In the genomic region with DNA sequence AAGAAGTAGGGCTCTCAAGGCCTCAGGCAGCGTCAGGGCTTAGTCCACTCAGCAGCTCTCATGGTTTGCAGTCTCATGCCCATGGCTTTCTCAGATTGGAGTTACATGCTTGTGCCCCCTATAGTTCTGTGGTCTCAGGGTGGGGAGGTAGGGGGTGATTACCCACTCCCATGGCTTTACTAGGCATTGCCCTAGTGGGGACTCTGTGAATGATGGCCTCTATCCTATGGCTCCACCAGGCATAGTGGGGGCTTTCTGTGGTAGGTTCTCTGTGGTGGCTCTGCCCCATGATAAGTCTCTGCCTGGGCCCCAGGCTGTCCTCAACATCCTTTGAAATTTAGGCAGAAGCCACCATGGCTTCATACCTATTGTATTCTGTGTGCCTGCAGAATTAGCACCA, we compare ENCODE assay signal across 24 cellular contexts.
"Had no signal": no experiment of that assay in that cellular context is flagged by ENCODE, and none has a peak within 500 bp of the region (broad histone marks: within the 10 kb centered on the region; RNA-seq: fewer than 3 reads in every experiment).

No MANE protein-coding gene starts in this region.

- ATAC-seq: naive thymus-derived CD4-positive, alpha-beta T cell; natural killer cell; psoas muscle; right cardiac atrium; right lobe of liver; stimulated activated naive B cell treated with anti-CD40 and anti-IgM and Interleukin-4, amounts not matched to agents 10 μg/mL and 1 μg/mL and 100 μg/mL, for 72 hours had no signal

- H3K27me3 Mint-ChIP-seq: progenitor cell of endocrine pancreas; stimulated activated naive B cell treated with anti-CD40 and anti-IgM and Interleukin-4, amounts not matched to agents 10 μg/mL and 1 μg/mL and 100 μg/mL, for 72 hours; stimulated activated naive CD8-positive, alpha-beta T cell treated with anti-CD3 and anti-CD28 coated beads, Interleukin-15, Interleukin-2, amounts not matched to agents 100 ng/mL and 50 ng/mL, for 24 hours had no signal

- H3K4me3 Mint-ChIP-seq: naive thymus-derived CD4-positive, alpha-beta T cell; natural killer cell; nephron; neural progenitor cell; stimulated activated naive B cell treated with anti-CD40 and anti-IgM and Interleukin-4, amounts not matched to agents 10 μg/mL and 1 μg/mL and 100 μg/mL, for 72 hours; stimulated activated naive CD8-positive, alpha-beta T cell treated with anti-CD3 and anti-CD28 coated beads, Interleukin-15, Interleukin-2, amounts not matched to agents 100 ng/mL and 50 ng/mL, for 24 hours had no signal

- H3K27ac Mint-ChIP-seq: naive thymus-derived CD4-positive, alpha-beta T cell; natural killer cell; nephron; neural progenitor cell; progenitor cell of endocrine pancreas; stimulated activated naive B cell treated with anti-CD40 and anti-IgM and Interleukin-4, amounts not matched to agents 10 μg/mL and 1 μg/mL and 100 μg/mL, for 72 hours; stimulated activated naive CD8-positive, alpha-beta T cell treated with anti-CD3 and anti-CD28 coated beads, Interleukin-15, Interleukin-2, amounts not matched to agents 100 ng/mL and 50 ng/mL, for 24 hours had no signal

- DNase-seq: naive thymus-derived CD4-positive, alpha-beta T cell; natural killer cell; occipital lobe; ovary; posterior cingulate gyrus; psoas muscle; right cardiac atrium; right lobe of liver; sigmoid colon; small intestine; stimulated activated CD4-positive, alpha-beta T cell treated with anti-CD3 and anti-CD28 coated beads, Interleukin-15, amount 100 ng/mL, for 24 hours; stimulated activated CD4-positive, alpha-beta T cell treated with anti-CD3 and anti-CD28 coated beads, Interleukin-2, amount 100 ng/mL, for 24 hours; stimulated activated CD4-positive, alpha-beta T cell treated with anti-CD3 and anti-CD28 coated beads, Interleukin-2, amount 100 ng/mL, for 48 hours; stimulated activated CD4-positive, alpha-beta T cell treated with anti-CD3 and anti-CD28 coated beads, Interleukin-4, amount 100 ng/mL, for 24 hours; stimulated activated naive B cell treated with anti-CD40 and anti-IgM and Interleukin-4, amounts not matched to agents 10 μg/mL and 1 μg/mL and 100 μg/mL, for 72 hours; stimulated activated naive CD4-positive, alpha-beta T cell treated with Interleukin-2 at 50 U/mL for 16 hours; stomach; thyroid gland; trophoblast cell; upper lobe of left lung had no signal

- H3K36me3 Mint-ChIP-seq: natural killer cell; neural progenitor cell; stimulated activated naive B cell treated with anti-CD40 and anti-IgM and Interleukin-4, amounts not matched to agents 10 μg/mL and 1 μg/mL and 100 μg/mL, for 72 hours had no signal

- H3K9me3 Mint-ChIP-seq: natural killer cell; nephron; stimulated activated naive B cell treated with anti-CD40 and anti-IgM and Interleukin-4, amounts not matched to agents 10 μg/mL and 1 μg/mL and 100 μg/mL, for 72 hours; stimulated activated naive CD8-positive, alpha-beta T cell treated with anti-CD3 and anti-CD28 coated beads, Interleukin-15, Interleukin-2, amounts not matched to agents 100 ng/mL and 50 ng/mL, for 24 hours had no signal

- H3K4me1 Mint-ChIP-seq: naive thymus-derived CD4-positive, alpha-beta T cell; natural killer cell; nephron; neural progenitor cell; stimulated activated naive B cell treated with anti-CD40 and anti-IgM and Interleukin-4, amounts not matched to agents 10 μg/mL and 1 μg/mL and 100 μg/mL, for 72 hours had no signal
